Comparison of ENCODE assay signal across 9 cellular contexts in genomic region chr11:18324381-18324780, GRCh38. TPM values are rescaled to one million over a fixed set of nuclear protein-coding genes. Genes with fewer than 3 reads are reported as not detected.
DNase-seq lines count a peak whose midpoint lies in the region; ATAC-seq and TF ChIP-seq lines count a peak whose summit lies in the region.
"Had no signal": no experiment of that assay in that cellular context is flagged by ENCODE, and none has a peak within 500 bp of the region (broad histone marks: within the 10 kb centered on the region; RNA-seq: fewer than 3 reads in every experiment).

No MANE protein-coding gene starts in this region.

- H3K27me3 Mint-ChIP-seq in activated naive CD4-positive, alpha-beta T cell treated with anti-CD3 and anti-CD28 coated beads for 36 hours (ENCODE audit: low read depth): no peaks in the 10 kb centered on the region
- peaks cover 8% of the 10 kb centered on the region for H3K27me3 Mint-ChIP-seq in endothelial cell (ENCODE audit: unreplicated experiment)
- no peaks in the 10 kb centered on the region for H3K27me3 Mint-ChIP-seq in stimulated activated naive B cell treated with anti-CD40 and anti-IgM and Interleukin-4, amounts not matched to agents 10 μg/mL and 1 μg/mL and 100 μg/mL, for 72 hours

- in situ Hi-C loops in SK-MEL-5 (cut with HindIII; ENCODE audit: low pct_unique_long_range_greater_than_20kb, low sequenced_read_pairs): no loop called here

- H3K36me3 Mint-ChIP-seq in activated naive CD4-positive, alpha-beta T cell treated with anti-CD3 and anti-CD28 coated beads for 36 hours (ENCODE audit: low read depth): peaks cover 27% of the 10 kb centered on the region
- H3K36me3 Mint-ChIP-seq in activated naive CD4-positive, alpha-beta T cell treated with anti-CD3 and anti-CD28 coated beads, Interleukin-2, amount 50 U/mL, for 72 hours: peaks cover 5 to 45% of the 10 kb centered on the region in 2 donors
- peaks cover 5% of the 10 kb centered on the region for H3K36me3 Mint-ChIP-seq in endothelial cell (ENCODE audit: low read depth, unreplicated experiment)
- peaks cover 25 to 32% of the 10 kb centered on the region in 2 donors for H3K36me3 Mint-ChIP-seq in stimulated activated naive B cell treated with anti-CD40 and anti-IgM and Interleukin-4, amounts not matched to agents 10 μg/mL and 1 μg/mL and 100 μg/mL, for 72 hours

- H3K4me1 Mint-ChIP-seq in activated naive CD4-positive, alpha-beta T cell treated with anti-CD3 and anti-CD28 coated beads for 36 hours (ENCODE audit: low read depth): peaks cover 62% of the 10 kb centered on the region
- H3K4me1 Mint-ChIP-seq in endothelial cell (ENCODE audit: unreplicated experiment): peaks cover 45% of the 10 kb centered on the region
- peaks cover 32 to 58% of the 10 kb centered on the region in 2 donors for H3K4me1 Mint-ChIP-seq in stimulated activated naive B cell treated with anti-CD40 and anti-IgM and Interleukin-4, amounts not matched to agents 10 μg/mL and 1 μg/mL and 100 μg/mL, for 72 hours

- ATAC-seq in activated naive CD4-positive, alpha-beta T cell treated with anti-CD3 and anti-CD28 coated beads, Interleukin-2, amount 50 U/mL, for 72 hours: no peak
- no peak for ATAC-seq in stimulated activated naive B cell treated with anti-CD40 and anti-IgM and Interleukin-4, amounts not matched to agents 10 μg/mL and 1 μg/mL and 100 μg/mL, for 72 hours (replicated peaks)

- H3K9me3 Mint-ChIP-seq in activated naive CD4-positive, alpha-beta T cell treated with anti-CD3 and anti-CD28 coated beads for 36 hours: no peaks in the 10 kb centered on the region
- H3K9me3 Mint-ChIP-seq in activated naive CD4-positive, alpha-beta T cell treated with anti-CD3 and anti-CD28 coated beads, Interleukin-2, amount 50 U/mL, for 72 hours: no peaks in the 10 kb centered on the region
- no peaks in the 10 kb centered on the region for H3K9me3 Mint-ChIP-seq in endothelial cell (ENCODE audit: unreplicated experiment)
- no peaks in the 10 kb centered on the region for H3K9me3 Mint-ChIP-seq in stimulated activated naive B cell treated with anti-CD40 and anti-IgM and Interleukin-4, amounts not matched to agents 10 μg/mL and 1 μg/mL and 100 μg/mL, for 72 hours

- CTCF ChIA-PET in activated naive CD4-positive, alpha-beta T cell treated with anti-CD3 and anti-CD28 coated beads for 36 hours (lab: Charles Lee): no interaction called here

- TF ChIP-seq CTCF in endothelial cell (IDR thresholded peaks at IDR 0.05; ENCODE audit: unreplicated experiment): no peak

- intact Hi-C loops in activated naive CD4-positive, alpha-beta T cell treated with anti-CD3 and anti-CD28 coated beads for 36 hours (cut with micrococcal nuclease): loop anchor here (5.0 kb wide), 2 partner anchors 383 to 398 kb away; no protein-coding TSS in a partner anchor

- H3K4me3 Mint-ChIP-seq in activated naive CD4-positive, alpha-beta T cell treated with anti-CD3 and anti-CD28 coated beads for 36 hours: peak overlapping the region; percentile 98
- peak overlapping the region; percentile 34 for H3K4me3 Mint-ChIP-seq in endothelial cell (ENCODE audit: unreplicated experiment)
- peak overlapping the region; percentile 99 for H3K4me3 Mint-ChIP-seq in stimulated activated naive B cell treated with anti-CD40 and anti-IgM and Interleukin-4, amounts not matched to agents 10 μg/mL and 1 μg/mL and 100 μg/mL, for 72 hours

- peak overlapping the region; percentile 26 for H3K27ac Mint-ChIP-seq in activated naive CD4-positive, alpha-beta T cell treated with anti-CD3 and anti-CD28 coated beads for 36 hours
- no peak overlapping the region for H3K27ac Mint-ChIP-seq in activated naive CD4-positive, alpha-beta T cell treated with anti-CD3 and anti-CD28 coated beads, Interleukin-2, amount 50 U/mL, for 72 hours
- peak overlapping the region; percentile 1 for H3K27ac Mint-ChIP-seq in endothelial cell (ENCODE audit: unreplicated experiment)
- peak overlapping the region; percentile 26 for H3K27ac Mint-ChIP-seq in stimulated activated naive B cell treated with anti-CD40 and anti-IgM and Interleukin-4, amounts not matched to agents 10 μg/mL and 1 μg/mL and 100 μg/mL, for 72 hours

- no peak for DNase-seq in activated naive CD4-positive, alpha-beta T cell treated with anti-CD3 and anti-CD28 coated beads for 36 hours
- no peak for DNase-seq in activated naive CD4-positive, alpha-beta T cell treated with anti-CD3 and anti-CD28 coated beads, Interleukin-2, amount 50 U/mL, for 72 hours (ENCODE audit: low spot score in 2 of 2)
- DNase-seq in SK-MEL-5 (ENCODE audit: low read depth, low spot score) (peak; percentile 44), endothelial cell (ENCODE audit: low spot score) (no peak), GDM1 (lab: John Stamatoyannopoulos, UW) (no peak), 8988T (no peak)
- no peak for DNase-seq in stimulated activated naive B cell treated with anti-CD40 and anti-IgM and Interleukin-4, amounts not matched to agents 10 μg/mL and 1 μg/mL and 100 μg/mL, for 72 hours
- no peak for DNase-seq in central memory CD4-positive, alpha-beta T cell
- DNase-seq: sigmoid colon had no signal

RNA-seq across cellular contexts. Expression of gene GTF2H1, which starts 2.0 kb away (rescaled TPM):
- total RNA-seq in activated naive CD4-positive, alpha-beta T cell treated with anti-CD3 and anti-CD28 coated beads for 36 hours: 10 to 100 TPM; 33.4 to 34.1 TPM
- 10 to 100 TPM; 36.1 to 53.6 TPM for total RNA-seq in activated naive CD4-positive, alpha-beta T cell treated with anti-CD3 and anti-CD28 coated beads, Interleukin-2, amount 50 U/mL, for 72 hours
- total RNA-seq in SK-MEL-5 (2014; rRNA removed; shearing (Covaris generic)): 129 and 153 TPM in 2 replicates
- polyA plus RNA-seq in SK-MEL-5 (2015; cell fraction: cytosol; rRNA removed): 73.3 and 96.0 TPM in 2 replicates
- 151 and 209 TPM in 2 replicates for polyA plus RNA-seq in SK-MEL-5 (2015; cell fraction: nucleus; rRNA removed)
- 35.9 TPM for total RNA-seq in endothelial cell (ENCODE audit: unreplicated experiment)

RNA-seq across cellular contexts. Expression of gene HPS5, which starts 2.4 kb away (rescaled TPM):
- 10 to 100 TPM; 21.7 to 21.9 TPM for total RNA-seq in activated naive CD4-positive, alpha-beta T cell treated with anti-CD3 and anti-CD28 coated beads for 36 hours
- total RNA-seq in activated naive CD4-positive, alpha-beta T cell treated with anti-CD3 and anti-CD28 coated beads, Interleukin-2, amount 50 U/mL, for 72 hours: 10 to 100 TPM; 17.9 to 26.8 TPM
- total RNA-seq in SK-MEL-5 (2014; rRNA removed; shearing (Covaris generic)): 196 and 240 TPM in 2 replicates
- polyA plus RNA-seq in SK-MEL-5 (2015; cell fraction: cytosol; rRNA removed): 93.1 and 129 TPM in 2 replicates
- polyA plus RNA-seq in SK-MEL-5 (2015; cell fraction: nucleus; rRNA removed): 133 and 137 TPM in 2 replicates
- total RNA-seq in endothelial cell (ENCODE audit: unreplicated experiment): 14.7 TPM

RNA-seq across cellular contexts. Expression of gene SAA1, which starts 58.3 kb away (rescaled TPM):
- total RNA-seq in activated naive CD4-positive, alpha-beta T cell treated with anti-CD3 and anti-CD28 coated beads for 36 hours: not detected
- not detected for total RNA-seq in activated naive CD4-positive, alpha-beta T cell treated with anti-CD3 and anti-CD28 coated beads, Interleukin-2, amount 50 U/mL, for 72 hours
- total RNA-seq in SK-MEL-5 (2014; rRNA removed; shearing (Covaris generic)): 0.40 TPM in 1 of 2 replicates, not detected in the other
- polyA plus RNA-seq in SK-MEL-5 (2015; cell fraction: cytosol; rRNA removed): 0.48 and 0.65 TPM in 2 replicates
- not detected in 2 replicates for polyA plus RNA-seq in SK-MEL-5 (2015; cell fraction: nucleus; rRNA removed)
- not detected for total RNA-seq in endothelial cell (ENCODE audit: unreplicated experiment)

Comparison
In these comparisons a context has a peak if more than half of its experiments do, and no peak if none do; other contexts are left out.
1. H3K27ac Mint-ChIP-seq: peak in activated naive CD4-positive, alpha-beta T cell treated with anti-CD3 and anti-CD28 coated beads for 36 hours (single experiment), endothelial cell (single experiment) and stimulated activated naive B cell treated with anti-CD40 and anti-IgM and Interleukin-4, amounts not matched to agents 10 μg/mL and 1 μg/mL and 100 μg/mL, for 72 hours (single experiment); none in activated naive CD4-positive, alpha-beta T cell treated with anti-CD3 and anti-CD28 coated beads, Interleukin-2, amount 50 U/mL, for 72 hours (0 of 2).
2. H3K4me3 Mint-ChIP-seq: peak in every context shown above with its lines; median percentile 99 in stimulated activated naive B cell treated with anti-CD40 and anti-IgM and Interleukin-4, amounts not matched to agents 10 μg/mL and 1 μg/mL and 100 μg/mL, for 72 hours; 98 in activated naive CD4-positive, alpha-beta T cell treated with anti-CD3 and anti-CD28 coated beads for 36 hours; 34 in endothelial cell.